Comparison of ENCODE assay signal across 16 cellular contexts in the genomic region with DNA sequence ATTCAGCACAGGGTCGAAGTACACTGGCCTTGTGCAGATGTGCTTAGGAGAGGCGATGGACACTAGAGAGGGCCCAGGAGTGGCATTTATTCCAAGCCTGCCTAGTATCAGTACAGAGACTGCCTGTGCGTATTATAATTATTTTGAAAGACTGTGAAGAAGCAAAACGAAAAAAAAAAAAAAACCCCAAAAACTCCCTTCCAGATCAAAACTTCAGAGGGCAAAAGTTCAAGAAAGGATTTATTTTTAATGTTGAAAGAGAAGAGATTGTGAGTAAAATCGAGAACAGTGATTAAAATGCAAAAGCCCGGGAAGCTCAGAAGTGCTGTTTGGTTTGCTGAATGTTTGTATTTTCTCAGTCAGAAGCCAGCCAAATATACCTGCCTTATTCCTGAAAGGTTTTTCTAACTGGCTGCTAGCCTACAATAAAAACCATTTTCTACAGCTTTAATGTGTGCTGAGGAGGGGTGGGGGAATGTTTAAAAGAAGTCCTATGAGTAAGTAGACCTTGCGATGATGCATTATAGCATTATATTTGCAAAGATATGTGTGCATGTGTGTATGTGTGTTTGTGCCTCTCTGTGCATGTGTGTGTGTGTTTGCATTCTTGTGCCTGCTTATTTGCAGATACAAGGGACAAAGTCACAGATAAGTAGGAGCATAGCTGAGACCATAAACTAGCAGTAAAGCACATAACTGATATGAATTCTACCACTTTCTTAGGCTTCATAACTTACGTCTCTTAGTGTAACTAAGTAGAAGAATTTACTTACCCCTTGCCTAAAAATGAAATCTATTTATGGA. TPM values are rescaled to one million over a fixed set of nuclear protein-coding genes. Genes with fewer than 3 reads are reported as not detected.
DNase-seq lines count a peak whose midpoint lies in the region; ATAC-seq and TF ChIP-seq lines count a peak whose summit lies in the region.
"Had no signal": no experiment of that assay in that cellular context is flagged by ENCODE, and none has a peak within 500 bp of the region (broad histone marks: within the 10 kb centered on the region; RNA-seq: fewer than 3 reads in every experiment).

No MANE protein-coding gene starts in this region.

- H3K27me3 Mint-ChIP-seq in activated CD4-positive, alpha-beta T cell treated with anti-CD3 and anti-CD28 coated beads for 36 hours: peaks cover 49% of the 10 kb centered on the region
- peaks cover 36% of the 10 kb centered on the region for H3K27me3 Mint-ChIP-seq in mesothelial cell of epicardium (ENCODE audit: low read depth)

- intact Hi-C loops in activated CD4-positive, alpha-beta T cell treated with anti-CD3 and anti-CD28 coated beads for 36 hours (cut with DNase I, micrococcal nuclease): loop anchor here (1.0 to 10.0 kb wide), 11 partner anchors 18 to 514 kb away; partner anchors contain the start of genes CCR5 (in 2 of the 2), LZTFL1 (in 2 of the 2) and SLC6A20 (in 1 of the 2)

- H3K4me3 Mint-ChIP-seq in activated CD4-positive, alpha-beta T cell treated with anti-CD3 and anti-CD28 coated beads for 36 hours: no peak overlapping the region
- no peak overlapping the region for H3K4me3 Mint-ChIP-seq in mesothelial cell of epicardium

- POLR2A ChIA-PET in activated CD4-positive, alpha-beta T cell treated with anti-CD3 and anti-CD28 coated beads for 36 hours (lab: Charles Lee): interaction anchor here (0.6 to 1.1 kb wide), 5 partner anchors 15 to 415 kb away, joined by 4 to 7 read pairs (median 6); no protein-coding TSS in a partner anchor

- H3K27ac Mint-ChIP-seq in activated CD4-positive, alpha-beta T cell treated with anti-CD3 and anti-CD28 coated beads for 36 hours: no peak overlapping the region
- H3K27ac Mint-ChIP-seq in mesothelial cell of epicardium: peak overlapping the region; percentile 74
- H3K27ac Mint-ChIP-seq: progenitor cell of endocrine pancreas had no signal

- no peaks in the 10 kb centered on the region for H3K36me3 Mint-ChIP-seq in activated CD4-positive, alpha-beta T cell treated with anti-CD3 and anti-CD28 coated beads for 36 hours (ENCODE audit: low read depth)
- H3K36me3 Mint-ChIP-seq in mesothelial cell of epicardium: no peaks in the 10 kb centered on the region

- ATAC-seq in activated CD4-positive, alpha-beta T cell treated with anti-CD3 and anti-CD28 coated beads for 36 hours: peak; percentile 79
- peak; percentile 50 for ATAC-seq in GM21515 (IDR thresholded peaks at IDR 0.05; ENCODE audit: unreplicated experiment)
- ATAC-seq in HG03558 (IDR thresholded peaks at IDR 0.05; ENCODE audit: extremely low read depth, unreplicated experiment): peak; percentile 45
- ATAC-seq in GM21528 (IDR thresholded peaks at IDR 0.05; ENCODE audit: low FRiP score, unreplicated experiment): no peak
- ATAC-seq: A549, esophagus mucosa had no signal

- H3K9me3 Mint-ChIP-seq in activated CD4-positive, alpha-beta T cell treated with anti-CD3 and anti-CD28 coated beads for 36 hours (ENCODE audit: low read depth): peaks cover 5% of the 10 kb centered on the region
- peaks cover 12% of the 10 kb centered on the region for H3K9me3 Mint-ChIP-seq in mesothelial cell of epicardium

- CTCF ChIA-PET in activated CD4-positive, alpha-beta T cell treated with anti-CD3 and anti-CD28 coated beads for 36 hours (lab: Charles Lee): interaction anchor here (0.7 to 1.4 kb wide), 7 partner anchors 17 to 212 kb away, joined by 3 to 5 read pairs (median 3); no protein-coding TSS in a partner anchor

- peaks cover 37% of the 10 kb centered on the region for H3K4me1 Mint-ChIP-seq in activated CD4-positive, alpha-beta T cell treated with anti-CD3 and anti-CD28 coated beads for 36 hours
- H3K4me1 Mint-ChIP-seq in mesothelial cell of epicardium: peaks cover 21% of the 10 kb centered on the region

- no peak for DNase-seq in activated CD4-positive, alpha-beta T cell treated with anti-CD3 and anti-CD28 coated beads for 36 hours
- DNase-seq in activated CD4-positive, alpha-beta T cell treated with anti-CD3 and anti-CD28 coated beads, Interleukin-2, amount 50 U/mL, for 48 hours: no peak
- DNase-seq in mesothelial cell of epicardium (ENCODE audit: low spot score in 2 of 2, unreplicated experiment in 2 of 2) (no peak), NCI-H2107 treated with DMSO at 0.1 percent for 48 hours (lab: John Stamatoyannopoulos, UW; ENCODE audit: unreplicated experiment) (no peak), AG08396 (ENCODE audit: low spot score) (no peak)
- DNase-seq: caudate nucleus, MV-4-11, NCI-H526, SHP77 treated with DMSO at 0.1 percent for 48 hours had no signal

- TF ChIP-seq CTCF in mesothelial cell of epicardium (IDR thresholded peaks at IDR 0.05; ENCODE audit: unreplicated experiment): no peak

RNA-seq across cellular contexts. Expression of gene LZTFL1, which starts 19.3 kb away (rescaled TPM):
- total RNA-seq in activated CD4-positive, alpha-beta T cell treated with anti-CD3 and anti-CD28 coated beads for 36 hours: 1 to 10 TPM; 4.5 to 6.6 TPM
- 21.7 to 26.3 TPM (median 22.5 TPM) in 3 replicates for total RNA-seq in mesothelial cell of epicardium

RNA-seq across cellular contexts. Expression of gene CCR9, which starts 25.1 kb away (rescaled TPM):
- not detected for total RNA-seq in activated CD4-positive, alpha-beta T cell treated with anti-CD3 and anti-CD28 coated beads for 36 hours
- not detected in 3 replicates for total RNA-seq in mesothelial cell of epicardium
- total RNA-seq: esophagus mucosa, progenitor cell of endocrine pancreas, thoracic aorta had no signal
